In the genomic region with DNA sequence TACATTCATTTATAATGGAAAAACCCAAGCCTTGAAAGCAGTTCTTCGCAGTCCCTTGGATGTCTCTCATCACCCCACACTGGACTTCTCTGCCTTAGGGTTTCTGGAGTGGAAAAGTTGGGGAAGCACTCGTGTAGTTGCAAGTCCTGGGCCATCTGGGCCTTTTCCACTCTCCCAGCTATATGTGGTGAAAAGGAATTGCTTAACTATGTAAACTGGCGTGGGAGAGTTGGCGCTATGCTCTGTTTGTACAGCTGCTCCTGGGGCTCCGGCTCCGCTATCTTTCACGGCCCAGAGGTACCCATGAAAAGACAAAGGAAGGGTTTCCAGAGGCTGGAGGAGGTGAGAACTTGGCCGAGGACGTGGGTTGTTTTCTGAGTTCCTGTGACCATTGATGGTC, we compare ENCODE assay signal across 10 cellular contexts.
DNase-seq lines count a peak whose midpoint lies in the region; ATAC-seq lines count a peak whose summit lies in the region.
"Had no signal": no experiment of that assay in that cellular context is flagged by ENCODE, and none has a peak within 500 bp of the region (broad histone marks: within the 10 kb centered on the region; RNA-seq: fewer than 3 reads in every experiment).

No MANE protein-coding gene starts in this region.

- H3K4me3 ChIP-seq in skeletal muscle cell (ENCODE audit: low read depth, low read length), result no peak overlapping the region
- H3K4me3 ChIP-seq: neural progenitor cell had no signal

- DNase-seq in NCI-H1105 treated with DMSO at 0.1 percent for 48 hours (lab: John Stamatoyannopoulos, UW), result peak; percentile 82
- peak; percentile 94 for DNase-seq in SHP77 treated with DMSO at 0.1 percent for 48 hours (lab: John Stamatoyannopoulos, UW)
- DNase-seq in glomerular endothelial cell (ENCODE audit: extremely low read depth, low read depth, low spot score), result peak; percentile 57
- DNase-seq in skeletal muscle cell (ENCODE audit: low read depth), result peak; percentile 67
- DNase-seq in activated CD4-positive, alpha-beta T cell treated with anti-CD3 and anti-CD28 coated beads for 48 hours, result no peak
- DNase-seq in GM19240 (ENCODE audit: insufficient read length, low spot score), result no peak
- DNase-seq: NK-92 treated with Interleukin-12 subunit alpha and Interleukin-12 subunit beta, amount 100 ng/mL, for 24 hours had no signal

- ATAC-seq in HG02623 (IDR thresholded peaks at IDR 0.05; ENCODE audit: unreplicated experiment) (no peak), HG03521 (IDR thresholded peaks at IDR 0.05; ENCODE audit: unreplicated experiment) (no peak)

Comparison
In these comparisons a context has a peak if more than half of its experiments do, and no peak if none do; other contexts are left out.
1. DNase-seq: peak in NCI-H1105 treated with DMSO at 0.1 percent for 48 hours (single experiment), SHP77 treated with DMSO at 0.1 percent for 48 hours (single experiment), glomerular endothelial cell (single experiment) and skeletal muscle cell (single experiment); none in activated CD4-positive, alpha-beta T cell treated with anti-CD3 and anti-CD28 coated beads for 48 hours (single experiment) and GM19240 (single experiment).